Comparison of ENCODE assay signal across 21 cellular contexts in genomic region chr1:157711802-157712201, GRCh38. TPM values are rescaled to one million over a fixed set of nuclear protein-coding genes. Genes with fewer than 3 reads are reported as not detected.
DNase-seq lines count a peak whose midpoint lies in the region; ATAC-seq and TF ChIP-seq lines count a peak whose summit lies in the region.
"Had no signal": no experiment of that assay in that cellular context is flagged by ENCODE, and none has a peak within 500 bp of the region (broad histone marks: within the 10 kb centered on the region; RNA-seq: fewer than 3 reads in every experiment).

No MANE protein-coding gene starts in this region.

- H3K9me3 ChIP-seq in Karpas-422 (ENCODE audit: low read length): no peaks in the 10 kb centered on the region
- no peaks in the 10 kb centered on the region for H3K9me3 ChIP-seq in SU-DHL-6 (ENCODE audit: insufficient read depth, low read length)
- H3K9me3 ChIP-seq: BE2C, HAP-1 had no signal

- H3K36me3 ChIP-seq in Karpas-422 (ENCODE audit: insufficient read depth, low read length): no peaks in the 10 kb centered on the region
- H3K36me3 ChIP-seq in SU-DHL-6 (ENCODE audit: low read length): no peaks in the 10 kb centered on the region
- H3K36me3 ChIP-seq: BE2C; BLaER1 treated with 17β-estradiol and CSF1 and Interleukin-3, amounts not matched to agents 10 nM and 100 nM; HAP-1 had no signal

- H3K9me2 ChIP-seq in Karpas-422 (replicated peaks; ENCODE audit: insufficient read depth, low read length): no peaks in the 10 kb centered on the region
- no peaks in the 10 kb centered on the region for H3K9me2 ChIP-seq in SU-DHL-6 (replicated peaks; ENCODE audit: insufficient read depth, low read length)

- H3K79me2 ChIP-seq in Karpas-422 (ENCODE audit: low read length) (no peaks in the 10 kb centered on the region), SU-DHL-6 (ENCODE audit: insufficient read depth, low read length) (no peaks in the 10 kb centered on the region)

- peak overlapping the region; percentile 49 for H3K27ac Mint-ChIP-seq in stimulated activated memory B cell treated with anti-CD40 and anti-IgM and Interleukin-4, amounts not matched to agents 10 μg/mL and 1 μg/mL and 100 μg/mL, for 72 hours
- no peak overlapping the region for H3K27ac Mint-ChIP-seq in activated CD4-positive, alpha-beta T cell treated with anti-CD3 and anti-CD28 coated beads, Interleukin-2, amount 10 ng/mL, durations not matched to agents 7 days and 5 days
- H3K27ac Mint-ChIP-seq: CD14-positive monocyte; CD4-positive, alpha-beta T cell; HFFc6 had no signal

- DNase-seq in Karpas-422 (no peak), NCI-H2227 treated with DMSO at 0.1 percent for 48 hours (lab: John Stamatoyannopoulos, UW) (no peak)
- no peak for DNase-seq in activated CD4-positive, alpha-beta T cell treated with anti-CD3 and anti-CD28 coated beads, Interleukin-2, amount 10 ng/mL, durations not matched to agents 7 days and 5 days
- DNase-seq: BE2C; CD4-positive, alpha-beta T cell; CD8-positive, alpha-beta memory T cell; DMS 273 treated with DMSO at 0.1 percent for 48 hours; DMS79; GF-D8; GOT3; HFFc6 had no signal

- H2AFZ ChIP-seq in Karpas-422 (ENCODE audit: low read length): peak overlapping the region; percentile 15; the same call in 1 of the 2 replicates
- H2AFZ ChIP-seq in SU-DHL-6 (ENCODE audit: low read depth, low read length, severe bottlenecking): peak overlapping the region; percentile 1

- peaks cover 6% of the 10 kb centered on the region for H3K9me3 Mint-ChIP-seq in stimulated activated memory B cell treated with anti-CD40 and anti-IgM and Interleukin-4, amounts not matched to agents 10 μg/mL and 1 μg/mL and 100 μg/mL, for 72 hours
- no peaks in the 10 kb centered on the region for H3K9me3 Mint-ChIP-seq in activated CD4-positive, alpha-beta T cell treated with anti-CD3 and anti-CD28 coated beads, Interleukin-2, amount 10 ng/mL, durations not matched to agents 7 days and 5 days
- H3K9me3 Mint-ChIP-seq: CD4-positive, alpha-beta T cell; CD8-positive, alpha-beta memory T cell had no signal

- TF ChIP-seq CTCF in SU-DHL-6 (IDR thresholded peaks at IDR 0.05; ENCODE audit: insufficient read depth, low read length, poor library complexity, severe bottlenecking): no peak

- H3K4me1 ChIP-seq in Karpas-422 (ENCODE audit: low read length): peaks cover 39% of the 10 kb centered on the region
- H3K4me1 ChIP-seq: BE2C; BLaER1 treated with 17β-estradiol and CSF1 and Interleukin-3, amounts not matched to agents 10 nM and 100 nM; HAP-1 had no signal

- CTCF ChIA-PET in activated CD4-positive, alpha-beta T cell treated with anti-CD3 and anti-CD28 coated beads, Interleukin-2, amount 10 ng/mL, durations not matched to agents 7 days and 5 days (lab: Charles Lee): interaction anchor here (0.7 kb wide), 1 partner anchor 70 kb away, joined by 4 read pairs; no protein-coding TSS in a partner anchor

- H3K4me3 Mint-ChIP-seq in stimulated activated memory B cell treated with anti-CD40 and anti-IgM and Interleukin-4, amounts not matched to agents 10 μg/mL and 1 μg/mL and 100 μg/mL, for 72 hours: no peak overlapping the region
- H3K4me3 Mint-ChIP-seq in activated CD4-positive, alpha-beta T cell treated with anti-CD3 and anti-CD28 coated beads, Interleukin-2, amount 10 ng/mL, durations not matched to agents 7 days and 5 days: no peak overlapping the region
- H3K4me3 Mint-ChIP-seq: CD14-positive monocyte; CD4-positive, alpha-beta T cell; CD8-positive, alpha-beta memory T cell; HFFc6 had no signal

- no peak overlapping the region; the same call in 1 of the 2 replicates for H3K27ac ChIP-seq in Karpas-422 (ENCODE audit: low read length)
- peak overlapping the region; percentile 94 for H3K27ac ChIP-seq in SU-DHL-6 (ENCODE audit: low read depth, low read length)
- H3K27ac ChIP-seq: BLaER1 treated with 17β-estradiol and CSF1 and Interleukin-3, amounts not matched to agents 10 nM and 100 nM had no signal

- POLR2A ChIA-PET in activated CD4-positive, alpha-beta T cell treated with anti-CD3 and anti-CD28 coated beads, Interleukin-2, amount 10 ng/mL, durations not matched to agents 7 days and 5 days (lab: Charles Lee): no interaction called here

- ATAC-seq in stimulated activated memory B cell treated with anti-CD40 and anti-IgM and Interleukin-4, amounts not matched to agents 10 μg/mL and 1 μg/mL and 100 μg/mL, for 72 hours: no peak
- ATAC-seq in GM21447 (IDR thresholded peaks at IDR 0.05; ENCODE audit: unreplicated experiment): no peak

- peak overlapping the region; percentile 14 for H3K4me2 ChIP-seq in Karpas-422 (ENCODE audit: low read depth, low read length, poor library complexity, severe bottlenecking)
- peak overlapping the region; percentile 43 for H3K4me2 ChIP-seq in SU-DHL-6 (ENCODE audit: low read depth, low read length, poor library complexity, severe bottlenecking)
- H3K4me2 ChIP-seq: BLaER1 treated with 17β-estradiol and CSF1 and Interleukin-3, amounts not matched to agents 10 nM and 100 nM had no signal

- H3K27me3 ChIP-seq in Karpas-422 (ENCODE audit: low read length) (no peaks in the 10 kb centered on the region), SU-DHL-6 (ENCODE audit: low read length) (no peaks in the 10 kb centered on the region)
- H3K27me3 ChIP-seq: BE2C; BLaER1 treated with 17β-estradiol and CSF1 and Interleukin-3, amounts not matched to agents 10 nM and 100 nM had no signal

- H3F3A ChIP-seq in SU-DHL-6 (ENCODE audit: insufficient read depth): peaks cover 67% of the 10 kb centered on the region

- no peak overlapping the region; the same call in 1 of the 2 replicates for H3K9ac ChIP-seq in Karpas-422 (ENCODE audit: low read length)
- peak overlapping the region; percentile 38 for H3K9ac ChIP-seq in SU-DHL-6 (ENCODE audit: low read length)
- H3K9ac ChIP-seq: BLaER1 treated with 17β-estradiol and CSF1 and Interleukin-3, amounts not matched to agents 10 nM and 100 nM had no signal

- peaks cover 7% of the 10 kb centered on the region for H3K36me3 Mint-ChIP-seq in stimulated activated memory B cell treated with anti-CD40 and anti-IgM and Interleukin-4, amounts not matched to agents 10 μg/mL and 1 μg/mL and 100 μg/mL, for 72 hours
- no peaks in the 10 kb centered on the region for H3K36me3 Mint-ChIP-seq in activated CD4-positive, alpha-beta T cell treated with anti-CD3 and anti-CD28 coated beads, Interleukin-2, amount 10 ng/mL, durations not matched to agents 7 days and 5 days (ENCODE audit: low read depth)
- H3K36me3 Mint-ChIP-seq: CD14-positive monocyte; CD8-positive, alpha-beta memory T cell had no signal

- H4K20me1 ChIP-seq in Karpas-422 (ENCODE audit: insufficient read depth, low read depth, low read length) (no peaks in the 10 kb centered on the region), SU-DHL-6 (ENCODE audit: low read depth, low read length) (no peaks in the 10 kb centered on the region)
- H4K20me1 ChIP-seq: BLaER1 treated with 17β-estradiol and CSF1 and Interleukin-3, amounts not matched to agents 10 nM and 100 nM had no signal

- H3K4me3 ChIP-seq in Karpas-422 (ENCODE audit: low read length) (0 out of 2 replicates have a peak overlapping the region, but pooled peaks have one; percentile 11), SU-DHL-6 (ENCODE audit: insufficient read depth, low read length, poor library complexity, severe bottlenecking) (no peak overlapping the region)
- H3K4me3 ChIP-seq: BLaER1 treated with 17β-estradiol and CSF1 and Interleukin-3, amounts not matched to agents 10 nM and 100 nM; HAP-1 had no signal

- peaks cover 47% of the 10 kb centered on the region for H3K4me1 Mint-ChIP-seq in stimulated activated memory B cell treated with anti-CD40 and anti-IgM and Interleukin-4, amounts not matched to agents 10 μg/mL and 1 μg/mL and 100 μg/mL, for 72 hours
- H3K4me1 Mint-ChIP-seq in activated CD4-positive, alpha-beta T cell treated with anti-CD3 and anti-CD28 coated beads, Interleukin-2, amount 10 ng/mL, durations not matched to agents 7 days and 5 days: no peaks in the 10 kb centered on the region
- H3K4me1 Mint-ChIP-seq: CD14-positive monocyte had no signal

- no peaks in the 10 kb centered on the region for H3K27me3 Mint-ChIP-seq in stimulated activated memory B cell treated with anti-CD40 and anti-IgM and Interleukin-4, amounts not matched to agents 10 μg/mL and 1 μg/mL and 100 μg/mL, for 72 hours
- H3K27me3 Mint-ChIP-seq in activated CD4-positive, alpha-beta T cell treated with anti-CD3 and anti-CD28 coated beads, Interleukin-2, amount 10 ng/mL, durations not matched to agents 7 days and 5 days: no peaks in the 10 kb centered on the region
- H3K27me3 Mint-ChIP-seq: CD4-positive, alpha-beta T cell; CD8-positive, alpha-beta memory T cell had no signal

RNA-seq across cellular contexts. Expression of gene FCRL3, which starts 11.2 kb away (rescaled TPM):
- total RNA-seq in Karpas-422 (2014; rRNA removed; shearing (Covaris generic); ENCODE audit: low replicate concordance): 24.7 and 45.8 TPM in 2 replicates
- under 1 TPM; 0.10 to 0.20 TPM for total RNA-seq in activated CD4-positive, alpha-beta T cell treated with anti-CD3 and anti-CD28 coated beads, Interleukin-2, amount 10 ng/mL, durations not matched to agents 7 days and 5 days
- total RNA-seq: A172, A673, Daoy, G401, HFFc6 had no signal

Comparison
In these comparisons a context has a peak if more than half of its experiments do, and no peak if none do; other contexts are left out.
1. RNA of gene FCRL3, which starts 11.2 kb away (total RNA-seq): 24.7 to 45.8 TPM in Karpas-422; 0.10 to 0.20 TPM in activated CD4-positive, alpha-beta T cell treated with anti-CD3 and anti-CD28 coated beads, Interleukin-2, amount 10 ng/mL, durations not matched to agents 7 days and 5 days; every median in the first group is over 10 times any median in the second.